Comparison of ENCODE assay signal across 1 cellular context in genomic region chr5:56464935-56465756, GRCh38.
TF ChIP-seq lines count a peak whose summit lies in the region.

No MANE protein-coding gene starts in this region.

TF ChIP-seq in HepG2, 621 proteins besides CTCF, POLR2A, EP300 and RAD21 (continued from another document and continues in another):
- TF ChIP-seq ARID5B (CRISPR knock-in tag; IDR thresholded peaks at IDR 0.05) (peak; percentile 94), FOSL2 (CRISPR knock-in tag; IDR thresholded peaks at IDR 0.05) (peak; percentile 79), MXD3 (CRISPR knock-in tag; IDR thresholded peaks at IDR 0.05) (no peak), ZNF672 (CRISPR knock-in tag; IDR thresholded peaks at IDR 0.05) (no peak), ZC3H13 (CRISPR knock-in tag; IDR thresholded peaks at IDR 0.05) (no peak), KLF9 (CRISPR knock-in tag; IDR thresholded peaks at IDR 0.05; ENCODE audit: low read depth) (no peak), ARID2 (CRISPR knock-in tag; IDR thresholded peaks at IDR 0.05; ENCODE audit: borderline replicate concordance) (no peak), HMGXB3 (CRISPR knock-in tag; IDR thresholded peaks at IDR 0.05; ENCODE audit: borderline replicate concordance) (peak; percentile 77; the same call in 1 of the 2 replicates), ZNF468 (CRISPR knock-in tag; IDR thresholded peaks at IDR 0.05) (no peak), ZNF331 (CRISPR knock-in tag; IDR thresholded peaks at IDR 0.05) (peak; percentile 69), HNRNPH1 (optimal IDR thresholded peaks at IDR 0.05; ENCODE audit: low read depth, low read length) (no peak), SAP130 (CRISPR knock-in tag; IDR thresholded peaks at IDR 0.05; ENCODE audit: low read depth) (peak; percentile 90), ELF1 (CRISPR knock-in tag; IDR thresholded peaks at IDR 0.05) (peak; percentile 60), ZNF784 (CRISPR knock-in tag; IDR thresholded peaks at IDR 0.05; ENCODE audit: borderline replicate concordance) (no peak), TARDBP (CRISPR knock-in tag; IDR thresholded peaks at IDR 0.05) (no peak; the same call in 1 of the 2 replicates), KLF16 (CRISPR knock-in tag; IDR thresholded peaks at IDR 0.05) (peak in 1 of 2 experiments; percentile 36; a peak in 1 of 4 replicates), PPARG (CRISPR knock-in tag; conservative IDR thresholded peaks at IDR 0.05) (peak; percentile 69), ZNF883 (CRISPR knock-in tag; IDR thresholded peaks at IDR 0.05; ENCODE audit: not compliant biosample characterization) (no peak), ZNF263 (CRISPR knock-in tag; IDR thresholded peaks at IDR 0.05) (no peak), JUN (CRISPR knock-in tag; IDR thresholded peaks at IDR 0.05) (peak; percentile 68), TCF7 (IDR thresholded peaks at IDR 0.05; ENCODE audit: low read depth) (peak; percentile 31; the same call in 1 of the 2 replicates), LRRFIP1 (CRISPR knock-in tag; conservative IDR thresholded peaks at IDR 0.05) (no peak), ATM (IDR thresholded peaks at IDR 0.05; ENCODE audit: borderline replicate concordance) (no peak), ZNF207 (IDR thresholded peaks at IDR 0.05; ENCODE audit: borderline replicate concordance) (no peak), E2F2 (CRISPR knock-in tag; IDR thresholded peaks at IDR 0.05; ENCODE audit: borderline replicate concordance) (no peak), ZMYM4 (CRISPR knock-in tag; IDR thresholded peaks at IDR 0.05) (peak; percentile 88), ZNF280D (CRISPR knock-in tag; IDR thresholded peaks at IDR 0.05) (peak; percentile 76), MLX (CRISPR knock-in tag; IDR thresholded peaks at IDR 0.05) (peak; percentile 84), ZNF670 (CRISPR knock-in tag; IDR thresholded peaks at IDR 0.05; ENCODE audit: borderline replicate concordance) (peak; percentile 81), CSRNP1 (CRISPR knock-in tag; IDR thresholded peaks at IDR 0.05) (no peak), ZNF562 (CRISPR knock-in tag; IDR thresholded peaks at IDR 0.05; ENCODE audit: borderline replicate concordance) (no peak), MLLT10 (CRISPR knock-in tag; IDR thresholded peaks at IDR 0.05) (no peak), ZNF138 (CRISPR knock-in tag; IDR thresholded peaks at IDR 0.05; ENCODE audit: low read depth) (no peak), PHF20 (CRISPR knock-in tag; IDR thresholded peaks at IDR 0.05) (no peak), RFX5 (IDR thresholded peaks at IDR 0.05; ENCODE audit: low read depth, low read length) (0 out of 2 replicates have a peak, but pooled peaks have one; percentile 47), PBX2 (CRISPR knock-in tag; IDR thresholded peaks at IDR 0.05) (peak; percentile 49; the same call in 1 of the 2 replicates), STAT5B (CRISPR knock-in tag; IDR thresholded peaks at IDR 0.05) (no peak), ZNF513 (CRISPR knock-in tag; conservative IDR thresholded peaks at IDR 0.05) (no peak), CAMTA2 (CRISPR knock-in tag; IDR thresholded peaks at IDR 0.05; ENCODE audit: borderline replicate concordance) (no peak)
